ENCODE assay signal across 1 cellular context in the genomic region with DNA sequence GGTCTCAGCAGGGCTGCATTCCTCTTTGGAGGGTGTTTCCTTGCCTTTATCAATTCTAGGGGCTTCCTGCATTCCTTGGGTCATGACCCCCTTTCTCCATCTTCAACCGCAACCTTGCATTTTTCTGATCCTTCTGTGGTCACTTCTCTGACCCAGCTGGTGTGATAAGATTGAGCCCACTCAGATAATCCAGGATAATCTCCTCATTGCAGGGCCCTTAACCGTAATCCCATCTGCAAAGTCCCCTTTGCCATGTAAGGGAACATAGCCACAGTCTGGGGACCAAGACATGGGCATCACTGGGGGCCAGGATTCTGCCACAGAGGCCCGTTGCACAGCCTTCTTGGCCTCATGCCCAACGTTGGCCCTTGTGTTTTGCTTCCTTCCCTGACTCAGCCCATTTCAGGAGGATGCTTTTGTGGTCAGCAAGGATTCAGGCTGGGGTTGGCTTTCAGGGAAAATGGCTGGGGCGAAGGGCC.
A peak's percentile ranks its signal among the peaks of the same experiment; 100 is the strongest.
TF ChIP-seq lines count a peak whose summit lies in the region.

No MANE protein-coding gene starts in this region.

TF ChIP-seq in K562, 482 proteins besides CTCF, POLR2A, EP300 and RAD21 (continued from another document):
- TF ChIP-seq, protein P1, sequence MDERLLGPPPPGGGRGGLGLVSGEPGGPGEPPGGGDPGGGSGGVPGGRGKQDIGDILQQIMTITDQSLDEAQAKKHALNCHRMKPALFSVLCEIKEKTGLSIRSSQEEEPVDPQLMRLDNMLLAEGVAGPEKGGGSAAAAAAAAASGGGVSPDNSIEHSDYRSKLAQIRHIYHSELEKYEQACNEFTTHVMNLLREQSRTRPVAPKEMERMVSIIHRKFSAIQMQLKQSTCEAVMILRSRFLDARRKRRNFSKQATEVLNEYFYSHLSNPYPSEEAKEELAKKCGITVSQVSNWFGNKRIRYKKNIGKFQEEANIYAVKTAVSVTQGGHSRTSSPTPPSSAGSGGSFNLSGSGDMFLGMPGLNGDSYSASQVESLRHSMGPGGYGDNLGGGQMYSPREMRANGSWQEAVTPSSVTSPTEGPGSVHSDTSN (CRISPR knock-in tag; IDR thresholded peaks at IDR 0.05; ENCODE audit: low read depth) = no peak
- TF ChIP-seq, protein P1 (tag; conservative IDR thresholded peaks at IDR 0.05; ENCODE audit: low read depth) = no peak
- TF ChIP-seq FOXK2 (conservative IDR thresholded peaks at IDR 0.05 in 1 of 2, IDR thresholded peaks at IDR 0.05 in 1 of 2; ENCODE audit: low read depth in 2 of 2) (no peak), FOXJ2 (tag; IDR thresholded peaks at IDR 0.05) (no peak), ZNF75A (CRISPR knock-in tag; IDR thresholded peaks at IDR 0.05) (0 out of 2 replicates have a peak, but pooled peaks have one; percentile 68)
- TF ChIP-seq, protein P2, sequence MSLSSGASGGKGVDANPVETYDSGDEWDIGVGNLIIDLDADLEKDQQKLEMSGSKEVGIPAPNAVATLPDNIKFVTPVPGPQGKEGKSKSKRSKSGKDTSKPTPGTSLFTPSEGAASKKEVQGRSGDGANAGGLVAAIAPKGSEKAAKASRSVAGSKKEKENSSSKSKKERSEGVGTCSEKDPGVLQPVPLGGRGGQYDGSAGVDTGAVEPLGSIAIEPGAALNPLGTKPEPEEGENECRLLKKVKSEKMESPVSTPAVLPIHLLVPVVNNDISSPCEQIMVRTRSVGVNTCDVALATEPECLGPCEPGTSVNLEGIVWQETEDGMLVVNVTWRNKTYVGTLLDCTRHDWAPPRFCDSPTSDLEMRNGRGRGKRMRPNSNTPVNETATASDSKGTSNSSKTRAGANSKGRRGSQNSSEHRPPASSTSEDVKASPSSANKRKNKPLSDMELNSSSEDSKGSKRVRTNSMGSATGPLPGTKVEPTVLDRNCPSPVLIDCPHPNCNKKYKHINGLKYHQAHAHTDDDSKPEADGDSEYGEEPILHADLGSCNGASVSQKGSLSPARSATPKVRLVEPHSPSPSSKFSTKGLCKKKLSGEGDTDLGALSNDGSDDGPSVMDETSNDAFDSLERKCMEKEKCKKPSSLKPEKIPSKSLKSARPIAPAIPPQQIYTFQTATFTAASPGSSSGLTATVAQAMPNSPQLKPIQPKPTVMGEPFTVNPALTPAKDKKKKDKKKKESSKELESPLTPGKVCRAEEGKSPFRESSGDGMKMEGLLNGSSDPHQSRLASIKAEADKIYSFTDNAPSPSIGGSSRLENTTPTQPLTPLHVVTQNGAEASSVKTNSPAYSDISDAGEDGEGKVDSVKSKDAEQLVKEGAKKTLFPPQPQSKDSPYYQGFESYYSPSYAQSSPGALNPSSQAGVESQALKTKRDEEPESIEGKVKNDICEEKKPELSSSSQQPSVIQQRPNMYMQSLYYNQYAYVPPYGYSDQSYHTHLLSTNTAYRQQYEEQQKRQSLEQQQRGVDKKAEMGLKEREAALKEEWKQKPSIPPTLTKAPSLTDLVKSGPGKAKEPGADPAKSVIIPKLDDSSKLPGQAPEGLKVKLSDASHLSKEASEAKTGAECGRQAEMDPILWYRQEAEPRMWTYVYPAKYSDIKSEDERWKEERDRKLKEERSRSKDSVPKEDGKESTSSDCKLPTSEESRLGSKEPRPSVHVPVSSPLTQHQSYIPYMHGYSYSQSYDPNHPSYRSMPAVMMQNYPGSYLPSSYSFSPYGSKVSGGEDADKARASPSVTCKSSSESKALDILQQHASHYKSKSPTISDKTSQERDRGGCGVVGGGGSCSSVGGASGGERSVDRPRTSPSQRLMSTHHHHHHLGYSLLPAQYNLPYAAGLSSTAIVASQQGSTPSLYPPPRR (CRISPR knock-in tag; IDR thresholded peaks at IDR 0.05; ENCODE audit: borderline replicate concordance) = peak; percentile 90; the same call in 1 of the 2 replicates
- TF ChIP-seq, protein P3, sequence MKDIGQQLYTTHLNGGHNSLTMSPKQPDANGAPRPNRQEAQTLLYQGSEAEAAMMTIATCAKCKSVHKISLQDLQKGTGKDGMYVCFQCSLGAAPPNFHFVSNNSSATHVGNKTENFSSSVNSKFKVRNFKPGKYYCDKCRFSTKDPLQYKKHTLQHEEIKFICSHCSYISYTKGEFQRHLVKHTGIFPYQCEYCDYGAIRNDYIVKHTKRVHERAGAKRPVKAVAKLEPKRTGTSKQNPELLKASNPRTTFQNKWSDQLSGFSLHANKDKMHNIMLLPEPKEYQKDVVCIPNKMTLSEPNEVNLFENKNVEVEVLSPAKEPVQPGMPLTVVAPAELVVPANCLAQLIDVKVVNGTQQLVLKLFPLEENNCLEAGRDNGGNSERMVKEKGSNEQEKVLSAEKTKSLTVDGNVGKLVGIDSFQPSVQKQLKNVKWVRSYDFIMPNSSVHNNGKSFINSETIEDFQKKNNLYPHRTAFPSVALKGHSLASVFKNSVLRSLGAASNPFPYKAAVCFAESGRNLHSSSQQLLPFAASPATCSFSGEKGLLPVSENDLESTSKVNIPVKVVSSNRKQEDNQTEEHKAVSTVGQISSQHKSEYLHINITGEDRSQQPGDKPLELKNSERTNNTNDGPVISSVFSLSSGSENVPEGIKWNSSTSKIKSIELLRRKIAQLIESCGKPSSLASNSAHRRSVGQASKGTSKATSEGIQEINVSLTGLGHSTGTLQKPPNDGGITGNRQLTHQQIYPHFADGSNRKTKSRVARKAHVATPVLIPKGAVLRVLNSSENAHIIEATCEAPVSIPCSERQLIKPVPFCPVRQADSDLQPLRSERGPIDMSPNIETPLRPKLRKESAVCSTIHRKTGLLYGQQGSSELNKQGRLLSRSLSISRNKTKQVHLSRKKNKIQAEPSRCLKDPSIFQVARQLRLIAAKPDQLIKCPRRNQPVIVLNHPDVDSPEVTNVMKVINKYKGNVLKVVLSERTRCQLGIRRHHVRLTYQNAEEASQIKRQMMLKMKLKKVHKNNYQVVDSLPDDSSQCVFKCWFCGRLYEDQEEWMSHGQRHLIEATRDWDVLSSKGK (CRISPR knock-in tag; IDR thresholded peaks at IDR 0.05) = no peak
- TF ChIP-seq, protein P4, sequence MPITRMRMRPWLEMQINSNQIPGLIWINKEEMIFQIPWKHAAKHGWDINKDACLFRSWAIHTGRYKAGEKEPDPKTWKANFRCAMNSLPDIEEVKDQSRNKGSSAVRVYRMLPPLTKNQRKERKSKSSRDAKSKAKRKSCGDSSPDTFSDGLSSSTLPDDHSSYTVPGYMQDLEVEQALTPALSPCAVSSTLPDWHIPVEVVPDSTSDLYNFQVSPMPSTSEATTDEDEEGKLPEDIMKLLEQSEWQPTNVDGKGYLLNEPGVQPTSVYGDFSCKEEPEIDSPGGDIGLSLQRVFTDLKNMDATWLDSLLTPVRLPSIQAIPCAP (CRISPR knock-in tag; IDR thresholded peaks at IDR 0.05; ENCODE audit: borderline replicate concordance) = no peak
